In the genomic region with DNA sequence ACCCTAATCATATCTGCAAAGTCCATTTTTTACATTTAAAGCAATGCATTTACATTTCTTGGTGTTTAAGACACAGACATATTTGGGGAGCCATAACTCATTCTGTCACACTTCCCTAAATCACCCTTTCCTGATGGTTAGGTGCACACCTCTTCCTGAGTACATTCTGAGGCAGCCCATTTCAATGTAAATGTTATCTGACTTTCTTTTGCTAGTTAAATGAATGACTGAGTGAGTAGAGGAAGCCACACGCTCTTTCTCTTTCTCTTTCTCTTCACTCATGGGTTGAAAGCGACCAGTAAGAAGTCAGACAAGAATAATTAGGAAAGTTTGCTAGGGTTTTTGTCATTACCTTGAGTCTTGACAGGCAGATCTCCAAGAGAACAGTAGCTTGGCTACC, we compare ENCODE assay signal across 10 cellular contexts.
DNase-seq lines count a peak whose midpoint lies in the region; ATAC-seq and TF ChIP-seq lines count a peak whose summit lies in the region.
"Had no signal": no experiment of that assay in that cellular context is flagged by ENCODE, and none has a peak within 500 bp of the region (broad histone marks: within the 10 kb centered on the region; RNA-seq: fewer than 3 reads in every experiment).

No MANE protein-coding gene starts in this region.

- no peak overlapping the region for H2AFZ ChIP-seq in PC-3 (ENCODE audit: low read length)
- H2AFZ ChIP-seq: parathyroid adenoma had no signal

- intact Hi-C loops in PC-3 (cut with micrococcal nuclease), result no loop called here

- H3K27me3 ChIP-seq in PC-3 (ENCODE audit: low read length), result peaks cover 57% of the 10 kb centered on the region

- no peak overlapping the region for H3K9ac ChIP-seq in PC-3 (ENCODE audit: low read length)
- H3K9ac ChIP-seq: parathyroid adenoma had no signal

- H3K4me3 Mint-ChIP-seq in T-helper 1 cell treated with Interleukin-12 subunit alpha and Interleukin-12 subunit beta and Interleukin-4 antibody, amounts not matched to agents 30 μg/mL and 1 μg/mL, for 36 hours, result peak overlapping the region; percentile 6
- H3K4me3 Mint-ChIP-seq in nephron progenitor cell, result no peak overlapping the region

- no peaks in the 10 kb centered on the region for H3K36me3 ChIP-seq in PC-3 (ENCODE audit: low read depth, low read length)

- no peaks in the 10 kb centered on the region for H3F3A ChIP-seq in PC-3 (ENCODE audit: low read length, unreplicated experiment)

- H3K27me3 Mint-ChIP-seq in T-helper 1 cell treated with Interleukin-12 subunit alpha and Interleukin-12 subunit beta and Interleukin-4 antibody, amounts not matched to agents 30 μg/mL and 1 μg/mL, for 36 hours (ENCODE audit: low read depth), result peaks cover 4% of the 10 kb centered on the region
- peaks cover 9% of the 10 kb centered on the region for H3K27me3 Mint-ChIP-seq in nephron progenitor cell (ENCODE audit: low read depth, poor library complexity)

- peak overlapping the region; percentile 26 for H3K27ac Mint-ChIP-seq in T-helper 1 cell treated with Interleukin-12 subunit alpha and Interleukin-12 subunit beta and Interleukin-4 antibody, amounts not matched to agents 30 μg/mL and 1 μg/mL, for 36 hours
- H3K27ac Mint-ChIP-seq in nephron progenitor cell, result no peak overlapping the region

- H3K79me2 ChIP-seq in PC-3 (ENCODE audit: low read length), result no peaks in the 10 kb centered on the region
- H3K79me2 ChIP-seq: parathyroid adenoma had no signal

- H3K4me3 ChIP-seq in PC-3 (ENCODE audit: low read length), result no peak overlapping the region

- no peak overlapping the region for H3K27ac ChIP-seq in PC-3 (ENCODE audit: low read length)
- H3K27ac ChIP-seq: parathyroid adenoma had no signal

- no TSS peak for BruUV-seq in PC-3 (replicated peaks; lab: Mats Ljungman, UMichigan)

- no peaks in the 10 kb centered on the region for H3K9me2 ChIP-seq in PC-3 (replicated peaks; ENCODE audit: low read length)

- peaks cover 1% of the 10 kb centered on the region for H3K36me3 Mint-ChIP-seq in T-helper 1 cell treated with Interleukin-12 subunit alpha and Interleukin-12 subunit beta and Interleukin-4 antibody, amounts not matched to agents 30 μg/mL and 1 μg/mL, for 36 hours (ENCODE audit: low read depth)
- H3K36me3 Mint-ChIP-seq in nephron progenitor cell (ENCODE audit: low read depth), result no peaks in the 10 kb centered on the region

- no peaks in the 10 kb centered on the region for H3K9me3 ChIP-seq in PC-3 (ENCODE audit: low read length)

- DNase-seq in stimulated activated CD4-positive, alpha-beta T cell treated with anti-CD3 and anti-CD28 coated beads, Interleukin-4, amount 100 ng/mL, for 4 hours, result no peak
- DNase-seq in PC-3 (no peak), nephron progenitor cell (no peak), GM13976 (ENCODE audit: low spot score) (no peak)
- DNase-seq: activated gamma-delta T cell had no signal

- peaks cover 20% of the 10 kb centered on the region for H3K4me1 Mint-ChIP-seq in T-helper 1 cell treated with Interleukin-12 subunit alpha and Interleukin-12 subunit beta and Interleukin-4 antibody, amounts not matched to agents 30 μg/mL and 1 μg/mL, for 36 hours (ENCODE audit: low read depth)
- H3K4me1 Mint-ChIP-seq in nephron progenitor cell, result peaks cover 6% of the 10 kb centered on the region

- no peaks in the 10 kb centered on the region for H4K20me1 ChIP-seq in PC-3 (ENCODE audit: low read length)

- in situ Hi-C loops in GM13976 (cut with MboI; ENCODE audit: low sequenced_read_pairs, unreplicated experiment), result no loop called here

- H3K4me2 ChIP-seq in PC-3 (ENCODE audit: low read length), result no peak overlapping the region

- CTCF ChIA-PET in PC-3 (lab: Charles Lee), result no interaction called here

- ATAC-seq in GM18499 (IDR thresholded peaks at IDR 0.05; ENCODE audit: insufficient read depth, unreplicated experiment) (peak; percentile 95), GM19452 (IDR thresholded peaks at IDR 0.05; ENCODE audit: unreplicated experiment) (peak; percentile 99), HG02973 (IDR thresholded peaks at IDR 0.05; ENCODE audit: unreplicated experiment) (peak; percentile 96), PC-3 (no peak)

- TF ChIP-seq CTCF in PC-3 (conservative IDR thresholded peaks at IDR 0.05; ENCODE audit: low read depth, low read length), result no peak
- no peak for TF ChIP-seq CTCF in nephron progenitor cell (IDR thresholded peaks at IDR 0.05)
- TF ChIP-seq CTCF in GM13976 (IDR thresholded peaks at IDR 0.05; ENCODE audit: borderline replicate concordance, control extremely low read depth, extremely low read depth, insufficient read depth, missing control alignments), result no peak

- H3K4me1 ChIP-seq in PC-3 (ENCODE audit: insufficient read depth, low read length), result peaks cover 10% of the 10 kb centered on the region; the same call in 1 of the 2 replicates
- H3K4me1 ChIP-seq: parathyroid adenoma had no signal

- POLR2A ChIA-PET in PC-3 (lab: Charles Lee; ENCODE audit: unreplicated experiment), result no interaction called here

- H3K9me3 Mint-ChIP-seq in T-helper 1 cell treated with Interleukin-12 subunit alpha and Interleukin-12 subunit beta and Interleukin-4 antibody, amounts not matched to agents 30 μg/mL and 1 μg/mL, for 36 hours, result no peaks in the 10 kb centered on the region
- no peaks in the 10 kb centered on the region for H3K9me3 Mint-ChIP-seq in nephron progenitor cell
